13 cellular contexts compared by ENCODE assay signal in genomic region chr16:68360547-68360946, GRCh38.
"Had no signal": no experiment of that assay in that cellular context is flagged by ENCODE, and none has a peak within 500 bp of the region (broad histone marks: within the 10 kb centered on the region; RNA-seq: fewer than 3 reads in every experiment).

No MANE protein-coding gene starts in this region.

- H3K27ac Mint-ChIP-seq: activated CD8-positive, alpha-beta memory T cell treated with anti-CD3 and anti-CD28 coated beads, Interleukin-2, amount 10 ng/mL, durations not matched to agents 7 days and 5 days; memory B cell had no signal

- H3K4me3 ChIP-seq: gastroesophageal sphincter, heart right ventricle, tibial nerve, uterus had no signal

- H3K9me3 Mint-ChIP-seq: memory B cell had no signal

- H3K27me3 ChIP-seq: tibial nerve had no signal

- H3K9me3 ChIP-seq: gastroesophageal sphincter, heart right ventricle, tibial nerve, uterus had no signal

- H3K27ac ChIP-seq: gastroesophageal sphincter, heart right ventricle, tibial nerve, uterus had no signal

- H3K27me3 Mint-ChIP-seq: memory B cell had no signal

- ATAC-seq: activated CD8-positive, alpha-beta memory T cell treated with anti-CD3 and anti-CD28 coated beads, Interleukin-2, amount 10 ng/mL, durations not matched to agents 7 days and 5 days; gastroesophageal sphincter; heart right ventricle; stimulated activated naive CD8-positive, alpha-beta T cell treated with anti-CD3 and anti-CD28 coated beads, Interleukin-15, Interleukin-2, amounts not matched to agents 100 U/mL and 50 U/mL, for 24 hours had no signal

- H3K36me3 ChIP-seq: uterus had no signal

- H3K4me3 Mint-ChIP-seq: activated CD8-positive, alpha-beta memory T cell treated with anti-CD3 and anti-CD28 coated beads, Interleukin-2, amount 10 ng/mL, durations not matched to agents 7 days and 5 days; memory B cell had no signal

- H3K4me1 ChIP-seq: uterus had no signal

- DNase-seq: activated CD4-positive, alpha-beta T cell treated with anti-CD3 and anti-CD28 coated beads, Interleukin-2, amount 50 U/mL, for 4 hours; activated CD8-positive, alpha-beta memory T cell treated with anti-CD3 and anti-CD28 coated beads, Interleukin-2, amount 10 ng/mL, durations not matched to agents 7 days and 5 days; activated naive CD4-positive, alpha-beta T cell; aorta; cerebellar nuclear complex; cortex of kidney; effector CD4-positive, alpha-beta T cell; heart right ventricle; stimulated activated naive CD8-positive, alpha-beta T cell treated with anti-CD3 and anti-CD28 coated beads, Interleukin-15, Interleukin-2, amounts not matched to agents 100 U/mL and 50 U/mL, for 24 hours; uterus had no signal
